ENCODE assay signal across 19 cellular contexts in genomic region chr14:105161314-105161713, GRCh38. TPM values are rescaled to one million over a fixed set of nuclear protein-coding genes. Genes with fewer than 3 reads are reported as not detected.
DNase-seq lines count a peak whose midpoint lies in the region; ATAC-seq and TF ChIP-seq lines count a peak whose summit lies in the region.
"Had no signal": no experiment of that assay in that cellular context is flagged by ENCODE, and none has a peak within 500 bp of the region (broad histone marks: within the 10 kb centered on the region; RNA-seq: fewer than 3 reads in every experiment).

No MANE protein-coding gene starts in this region.

- H3K27ac Mint-ChIP-seq in stimulated activated naive CD8-positive, alpha-beta T cell treated with anti-CD3 and anti-CD28 coated beads, Interleukin-15, amount 100 ng/mL, for 72 hours = no peak overlapping the region
- H3K27ac Mint-ChIP-seq: activated naive CD8-positive, alpha-beta T cell; activated T-helper 1 cell treated with anti-CD3 and anti-CD28 coated beads, Interleukin-12 subunit alpha, Interleukin-12 subunit beta, Interleukin-2, Interleukin-4 antibody, amounts not matched to agents 30 ng/mL and 10 ng/mL and 1 ng/mL, durations not matched to agents 14 hours and 24 hours and 36 hours; IgD-negative memory B cell had no signal

- TF ChIP-seq CTCF in GM13976 (IDR thresholded peaks at IDR 0.05; ENCODE audit: borderline replicate concordance, control extremely low read depth, extremely low read depth, insufficient read depth, missing control alignments) = no peak

- no peak overlapping the region for H3K9ac ChIP-seq in trophoblast cell (ENCODE audit: low read length)
- H3K9ac ChIP-seq: GM23248 had no signal

- no peaks in the 10 kb centered on the region for H3K79me2 ChIP-seq in trophoblast cell (ENCODE audit: control insufficient read depth, insufficient read depth, low read length, poor library complexity)

- no peak overlapping the region for H3K27ac ChIP-seq in trophoblast cell (ENCODE audit: low read depth, low read length)
- H3K27ac ChIP-seq: GM23248, HL-60, upper lobe of right lung had no signal

- no peak for ATAC-seq in stimulated activated naive CD8-positive, alpha-beta T cell treated with anti-CD3 and anti-CD28 coated beads, Interleukin-15, amount 100 ng/mL, for 72 hours
- ATAC-seq: upper lobe of right lung had no signal

- DNase-seq in DMS53 (lab: John Stamatoyannopoulos, UW) = peak; percentile 24
- no peak for DNase-seq in DMS53 treated with DMSO at 0.1 percent for 48 hours (lab: John Stamatoyannopoulos, UW; ENCODE audit: unreplicated experiment)
- DNase-seq in NCI-H2029 (lab: John Stamatoyannopoulos, UW) = peak; percentile 54
- peak; percentile 93 for DNase-seq in NCI-H510A (lab: John Stamatoyannopoulos, UW)
- DNase-seq in trophoblast cell = peak in 1 of 2 donors; percentile 26
- no peak for DNase-seq in GM13976 (ENCODE audit: low spot score)
- no peak for DNase-seq in stimulated activated naive CD8-positive, alpha-beta T cell treated with anti-CD3 and anti-CD28 coated beads, Interleukin-15, amount 100 ng/mL, for 72 hours
- DNase-seq in cerebellar cortex (ENCODE audit: low spot score) = no peak
- DNase-seq: activated CD4-positive, alpha-beta T cell treated with anti-CD3 and anti-CD28 coated beads for 4 hours; Calu3; GM23248; hippocampal formation; islet precursor cell; SIG-M5; upper lobe of right lung had no signal

- no peak overlapping the region for H3K23ac ChIP-seq in trophoblast cell (ENCODE audit: low read length)

- peaks cover 11% of the 10 kb centered on the region for H3K9me3 ChIP-seq in trophoblast cell (ENCODE audit: insufficient read depth, low read depth, low read length)
- H3K9me3 ChIP-seq: upper lobe of right lung had no signal

- H2AFZ ChIP-seq in trophoblast cell (ENCODE audit: insufficient read depth, low read length, poor library complexity) = no peak overlapping the region
- H2AFZ ChIP-seq: GM23248 had no signal

- no peaks in the 10 kb centered on the region for H3K27me3 ChIP-seq in trophoblast cell (ENCODE audit: insufficient read depth, low read length)

- no peaks in the 10 kb centered on the region for H3K9me3 Mint-ChIP-seq in stimulated activated naive CD8-positive, alpha-beta T cell treated with anti-CD3 and anti-CD28 coated beads, Interleukin-15, amount 100 ng/mL, for 72 hours
- H3K9me3 Mint-ChIP-seq: activated T-helper 1 cell treated with anti-CD3 and anti-CD28 coated beads, Interleukin-12 subunit alpha, Interleukin-12 subunit beta, Interleukin-2, Interleukin-4 antibody, amounts not matched to agents 30 ng/mL and 10 ng/mL and 1 ng/mL, durations not matched to agents 14 hours and 24 hours and 36 hours had no signal

- H2BK12ac ChIP-seq in trophoblast cell (ENCODE audit: low read length) = no peak overlapping the region

- no peak overlapping the region for H4K8ac ChIP-seq in trophoblast cell (ENCODE audit: low read depth, low read length)

- H3K4me2 ChIP-seq in trophoblast cell (ENCODE audit: low read length) = no peak overlapping the region

- no peak overlapping the region for H3K18ac ChIP-seq in trophoblast cell (ENCODE audit: low read length)

- peaks cover 20% of the 10 kb centered on the region for H3K27me3 Mint-ChIP-seq in stimulated activated naive CD8-positive, alpha-beta T cell treated with anti-CD3 and anti-CD28 coated beads, Interleukin-15, amount 100 ng/mL, for 72 hours
- H3K27me3 Mint-ChIP-seq: activated naive CD8-positive, alpha-beta T cell had no signal

- H3K79me1 ChIP-seq in trophoblast cell (ENCODE audit: low read length) = no peaks in the 10 kb centered on the region

- no peak overlapping the region for H3K14ac ChIP-seq in trophoblast cell (ENCODE audit: low read length)

- H2AK5ac ChIP-seq in trophoblast cell (ENCODE audit: low read length) = no peak overlapping the region

- H3K36me3 ChIP-seq in trophoblast cell (ENCODE audit: control insufficient read depth in 1 of 2, insufficient read depth in 2 of 2, low read length in 2 of 2) = no peaks in the 10 kb centered on the region
- H3K36me3 ChIP-seq: upper lobe of right lung had no signal

- H4K91ac ChIP-seq in trophoblast cell (ENCODE audit: low read depth, low read length) = no peak overlapping the region

- no peak overlapping the region for H3K4me3 Mint-ChIP-seq in stimulated activated naive CD8-positive, alpha-beta T cell treated with anti-CD3 and anti-CD28 coated beads, Interleukin-15, amount 100 ng/mL, for 72 hours
- H3K4me3 Mint-ChIP-seq: activated naive CD8-positive, alpha-beta T cell; activated T-helper 1 cell treated with anti-CD3 and anti-CD28 coated beads, Interleukin-12 subunit alpha, Interleukin-12 subunit beta, Interleukin-2, Interleukin-4 antibody, amounts not matched to agents 30 ng/mL and 10 ng/mL and 1 ng/mL, durations not matched to agents 14 hours and 24 hours and 36 hours; IgD-negative memory B cell had no signal

- in situ Hi-C loops in GM13976 (cut with MboI; ENCODE audit: low sequenced_read_pairs, unreplicated experiment) = no loop called here

- H3K4me1 Mint-ChIP-seq in stimulated activated naive CD8-positive, alpha-beta T cell treated with anti-CD3 and anti-CD28 coated beads, Interleukin-15, amount 100 ng/mL, for 72 hours = no peaks in the 10 kb centered on the region

- H2BK5ac ChIP-seq in trophoblast cell (ENCODE audit: low read depth, low read length, poor library complexity) = no peak overlapping the region

- no CpG with 5 or more reads among the region's 15 CpGs for WGBS in trophoblast cell (ENCODE audit: extremely low coverage, insufficient coverage, insufficient read length)

- H2BK120ac ChIP-seq in trophoblast cell (ENCODE audit: insufficient read depth, low read length, poor library complexity) = no peak overlapping the region

- no peak overlapping the region for H4K12ac ChIP-seq in trophoblast cell (ENCODE audit: low read depth, low read length)

- H3K4me3 ChIP-seq in trophoblast cell (ENCODE audit: low read depth, low read length) = peak overlapping the region; percentile 9
- H3K4me3 ChIP-seq: GM23248, upper lobe of right lung had no signal

- H3K4me1 ChIP-seq in trophoblast cell (ENCODE audit: control insufficient read depth in 1 of 2, insufficient read depth in 2 of 2, low read length in 2 of 2) = no peaks in the 10 kb centered on the region
- H3K4me1 ChIP-seq: upper lobe of right lung had no signal

- no peak overlapping the region for H3K4ac ChIP-seq in trophoblast cell (ENCODE audit: low read depth, low read length)

RNA-seq across cellular contexts. Expression of gene JAG2, which starts 7.3 kb away (rescaled TPM):
- 1.6 and 2.0 TPM in 2 replicates for polyA plus RNA-seq in trophoblast cell (2013)
- polyA plus RNA-seq: GM23248, IgD-negative memory B cell had no signal

RNA-seq across cellular contexts. Expression of gene NUDT14, which starts 19.8 kb away (rescaled TPM):
- 8.6 and 9.6 TPM in 2 replicates for polyA plus RNA-seq in trophoblast cell (2013)

Comparison
In these comparisons a context has a peak if more than half of its experiments do, and no peak if none do; other contexts are left out.
1. DNase-seq: peak in DMS53 (single experiment), NCI-H2029 (single experiment) and NCI-H510A (single experiment); none in DMS53 treated with DMSO at 0.1 percent for 48 hours (single experiment), GM13976 (single experiment), stimulated activated naive CD8-positive, alpha-beta T cell treated with anti-CD3 and anti-CD28 coated beads, Interleukin-15, amount 100 ng/mL, for 72 hours (0 of 2) and cerebellar cortex (single experiment).